Comparison of ENCODE assay signal across 1 cellular context in the genomic region with DNA sequence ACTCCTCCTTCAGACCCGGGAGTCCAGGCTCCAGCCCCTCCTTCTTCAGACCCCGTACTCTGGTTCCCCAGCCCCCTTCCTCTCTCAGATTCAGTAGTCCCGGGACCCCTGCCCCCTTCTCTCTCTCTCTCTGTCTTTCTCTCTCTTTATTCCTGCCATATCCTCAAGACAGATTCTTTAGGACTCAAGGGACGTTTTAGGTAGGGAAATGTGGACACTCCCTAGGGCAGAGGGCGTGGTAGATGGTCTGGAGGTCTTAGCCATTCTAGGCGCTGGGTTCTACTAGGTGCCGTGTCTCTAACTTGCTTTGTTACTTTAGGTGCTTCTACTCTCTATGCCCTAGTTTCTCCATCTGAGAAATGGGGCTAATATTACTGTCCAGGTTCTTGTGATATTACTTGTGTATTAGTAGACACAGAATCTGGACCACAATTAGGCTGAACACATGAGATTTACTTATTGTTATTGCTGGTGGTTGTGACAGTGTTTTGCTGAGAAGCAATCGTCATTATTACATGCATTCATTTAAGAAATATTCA.
TF ChIP-seq lines count a peak whose summit lies in the region.

No MANE protein-coding gene starts in this region.

TF ChIP-seq in K562, 482 proteins besides CTCF, POLR2A, EP300 and RAD21 (continued from another document and continues in another):
- TF ChIP-seq, protein P1, sequence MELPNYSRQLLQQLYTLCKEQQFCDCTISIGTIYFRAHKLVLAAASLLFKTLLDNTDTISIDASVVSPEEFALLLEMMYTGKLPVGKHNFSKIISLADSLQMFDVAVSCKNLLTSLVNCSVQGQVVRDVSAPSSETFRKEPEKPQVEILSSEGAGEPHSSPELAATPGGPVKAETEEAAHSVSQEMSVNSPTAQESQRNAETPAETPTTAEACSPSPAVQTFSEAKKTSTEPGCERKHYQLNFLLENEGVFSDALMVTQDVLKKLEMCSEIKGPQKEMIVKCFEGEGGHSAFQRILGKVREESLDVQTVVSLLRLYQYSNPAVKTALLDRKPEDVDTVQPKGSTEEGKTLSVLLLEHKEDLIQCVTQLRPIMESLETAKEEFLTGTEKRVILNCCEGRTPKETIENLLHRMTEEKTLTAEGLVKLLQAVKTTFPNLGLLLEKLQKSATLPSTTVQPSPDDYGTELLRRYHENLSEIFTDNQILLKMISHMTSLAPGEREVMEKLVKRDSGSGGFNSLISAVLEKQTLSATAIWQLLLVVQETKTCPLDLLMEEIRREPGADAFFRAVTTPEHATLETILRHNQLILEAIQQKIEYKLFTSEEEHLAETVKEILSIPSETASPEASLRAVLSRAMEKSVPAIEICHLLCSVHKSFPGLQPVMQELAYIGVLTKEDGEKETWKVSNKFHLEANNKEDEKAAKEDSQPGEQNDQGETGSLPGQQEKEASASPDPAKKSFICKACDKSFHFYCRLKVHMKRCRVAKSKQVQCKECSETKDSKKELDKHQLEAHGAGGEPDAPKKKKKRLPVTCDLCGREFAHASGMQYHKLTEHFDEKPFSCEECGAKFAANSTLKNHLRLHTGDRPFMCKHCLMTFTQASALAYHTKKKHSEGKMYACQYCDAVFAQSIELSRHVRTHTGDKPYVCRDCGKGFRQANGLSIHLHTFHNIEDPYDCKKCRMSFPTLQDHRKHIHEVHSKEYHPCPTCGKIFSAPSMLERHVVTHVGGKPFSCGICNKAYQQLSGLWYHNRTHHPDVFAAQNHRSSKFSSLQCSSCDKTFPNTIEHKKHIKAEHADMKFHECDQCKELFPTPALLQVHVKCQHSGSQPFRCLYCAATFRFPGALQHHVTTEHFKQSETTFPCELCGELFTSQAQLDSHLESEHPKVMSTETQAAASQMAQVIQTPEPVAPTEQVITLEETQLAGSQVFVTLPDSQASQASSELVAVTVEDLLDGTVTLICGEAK (IDR thresholded peaks at IDR 0.05) = 0 out of 2 replicates have a peak, but pooled peaks have one; percentile 25
- TF ChIP-seq, protein P1 (CRISPR knock-in tag; IDR thresholded peaks at IDR 0.05) = no peak
- TF ChIP-seq, protein P2, sequence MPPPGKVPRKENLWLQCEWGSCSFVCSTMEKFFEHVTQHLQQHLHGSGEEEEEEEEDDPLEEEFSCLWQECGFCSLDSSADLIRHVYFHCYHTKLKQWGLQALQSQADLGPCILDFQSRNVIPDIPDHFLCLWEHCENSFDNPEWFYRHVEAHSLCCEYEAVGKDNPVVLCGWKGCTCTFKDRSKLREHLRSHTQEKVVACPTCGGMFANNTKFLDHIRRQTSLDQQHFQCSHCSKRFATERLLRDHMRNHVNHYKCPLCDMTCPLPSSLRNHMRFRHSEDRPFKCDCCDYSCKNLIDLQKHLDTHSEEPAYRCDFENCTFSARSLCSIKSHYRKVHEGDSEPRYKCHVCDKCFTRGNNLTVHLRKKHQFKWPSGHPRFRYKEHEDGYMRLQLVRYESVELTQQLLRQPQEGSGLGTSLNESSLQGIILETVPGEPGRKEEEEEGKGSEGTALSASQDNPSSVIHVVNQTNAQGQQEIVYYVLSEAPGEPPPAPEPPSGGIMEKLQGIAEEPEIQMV (tag; conservative IDR thresholded peaks at IDR 0.05; ENCODE audit: low read depth) = no peak
- TF ChIP-seq RBM25 (IDR thresholded peaks at IDR 0.05; ENCODE audit: low read depth, low read length, severe bottlenecking) = peak; percentile 71
- TF ChIP-seq, protein P3, sequence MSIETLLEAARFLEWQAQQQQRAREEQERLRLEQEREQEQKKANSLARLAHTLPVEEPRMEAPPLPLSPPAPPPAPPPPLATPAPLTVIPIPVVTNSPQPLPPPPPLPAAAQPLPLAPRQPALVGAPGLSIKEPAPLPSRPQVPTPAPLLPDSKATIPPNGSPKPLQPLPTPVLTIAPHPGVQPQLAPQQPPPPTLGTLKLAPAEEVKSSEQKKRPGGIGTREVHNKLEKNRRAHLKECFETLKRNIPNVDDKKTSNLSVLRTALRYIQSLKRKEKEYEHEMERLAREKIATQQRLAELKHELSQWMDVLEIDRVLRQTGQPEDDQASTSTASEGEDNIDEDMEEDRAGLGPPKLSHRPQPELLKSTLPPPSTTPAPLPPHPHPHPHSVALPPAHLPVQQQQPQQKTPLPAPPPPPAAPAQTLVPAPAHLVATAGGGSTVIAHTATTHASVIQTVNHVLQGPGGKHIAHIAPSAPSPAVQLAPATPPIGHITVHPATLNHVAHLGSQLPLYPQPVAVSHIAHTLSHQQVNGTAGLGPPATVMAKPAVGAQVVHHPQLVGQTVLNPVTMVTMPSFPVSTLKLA (conservative IDR thresholded peaks at IDR 0.05) = peak in 1 of 2 experiments; percentile 38; a peak in 1 of 4 replicates
- no peak for TF ChIP-seq RFX7 (CRISPR knock-in tag; IDR thresholded peaks at IDR 0.05)
- TF ChIP-seq KDM1A (IDR thresholded peaks at IDR 0.05) = peak; percentile 64 to 69; a peak in 3 of 4 replicates
- no peak for TF ChIP-seq LCOR (CRISPR knock-in tag; IDR thresholded peaks at IDR 0.05)
- no peak for TF ChIP-seq BDP1 (IDR thresholded peaks at IDR 0.05; ENCODE audit: insufficient read depth, insufficient read length)
- TF ChIP-seq, protein P4, sequence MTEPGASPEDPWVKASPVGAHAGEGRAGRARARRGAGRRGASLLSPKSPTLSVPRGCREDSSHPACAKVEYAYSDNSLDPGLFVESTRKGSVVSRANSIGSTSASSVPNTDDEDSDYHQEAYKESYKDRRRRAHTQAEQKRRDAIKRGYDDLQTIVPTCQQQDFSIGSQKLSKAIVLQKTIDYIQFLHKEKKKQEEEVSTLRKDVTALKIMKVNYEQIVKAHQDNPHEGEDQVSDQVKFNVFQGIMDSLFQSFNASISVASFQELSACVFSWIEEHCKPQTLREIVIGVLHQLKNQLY (CRISPR knock-in tag; conservative IDR thresholded peaks at IDR 0.05) = no peak
- no peak for TF ChIP-seq SIRT6 (IDR thresholded peaks at IDR 0.05; ENCODE audit: low read depth, low read length)
- TF ChIP-seq ELF1 (tag; IDR thresholded peaks at IDR 0.05) = peak; percentile 79
- no peak for TF ChIP-seq DMBX1 (CRISPR knock-in tag; IDR thresholded peaks at IDR 0.05; ENCODE audit: borderline replicate concordance)
- TF ChIP-seq, protein P5, sequence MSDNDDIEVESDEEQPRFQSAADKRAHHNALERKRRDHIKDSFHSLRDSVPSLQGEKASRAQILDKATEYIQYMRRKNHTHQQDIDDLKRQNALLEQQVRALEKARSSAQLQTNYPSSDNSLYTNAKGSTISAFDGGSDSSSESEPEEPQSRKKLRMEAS (CRISPR knock-in tag; IDR thresholded peaks at IDR 0.05) = no peak
- TF ChIP-seq JUN (IDR thresholded peaks at IDR 0.05; ENCODE audit: borderline replicate concordance, low read depth, low read length) = no peak
- no peak for TF ChIP-seq JUN (CRISPR knock-in tag; IDR thresholded peaks at IDR 0.05; ENCODE audit: borderline replicate concordance)
- no peak for TF ChIP-seq ZNF274 (IDR thresholded peaks at IDR 0.05; ENCODE audit: borderline replicate concordance, low read depth, low read length)
- no peak for TF ChIP-seq BACH1 (tag; IDR thresholded peaks at IDR 0.05)
- TF ChIP-seq, protein P6, sequence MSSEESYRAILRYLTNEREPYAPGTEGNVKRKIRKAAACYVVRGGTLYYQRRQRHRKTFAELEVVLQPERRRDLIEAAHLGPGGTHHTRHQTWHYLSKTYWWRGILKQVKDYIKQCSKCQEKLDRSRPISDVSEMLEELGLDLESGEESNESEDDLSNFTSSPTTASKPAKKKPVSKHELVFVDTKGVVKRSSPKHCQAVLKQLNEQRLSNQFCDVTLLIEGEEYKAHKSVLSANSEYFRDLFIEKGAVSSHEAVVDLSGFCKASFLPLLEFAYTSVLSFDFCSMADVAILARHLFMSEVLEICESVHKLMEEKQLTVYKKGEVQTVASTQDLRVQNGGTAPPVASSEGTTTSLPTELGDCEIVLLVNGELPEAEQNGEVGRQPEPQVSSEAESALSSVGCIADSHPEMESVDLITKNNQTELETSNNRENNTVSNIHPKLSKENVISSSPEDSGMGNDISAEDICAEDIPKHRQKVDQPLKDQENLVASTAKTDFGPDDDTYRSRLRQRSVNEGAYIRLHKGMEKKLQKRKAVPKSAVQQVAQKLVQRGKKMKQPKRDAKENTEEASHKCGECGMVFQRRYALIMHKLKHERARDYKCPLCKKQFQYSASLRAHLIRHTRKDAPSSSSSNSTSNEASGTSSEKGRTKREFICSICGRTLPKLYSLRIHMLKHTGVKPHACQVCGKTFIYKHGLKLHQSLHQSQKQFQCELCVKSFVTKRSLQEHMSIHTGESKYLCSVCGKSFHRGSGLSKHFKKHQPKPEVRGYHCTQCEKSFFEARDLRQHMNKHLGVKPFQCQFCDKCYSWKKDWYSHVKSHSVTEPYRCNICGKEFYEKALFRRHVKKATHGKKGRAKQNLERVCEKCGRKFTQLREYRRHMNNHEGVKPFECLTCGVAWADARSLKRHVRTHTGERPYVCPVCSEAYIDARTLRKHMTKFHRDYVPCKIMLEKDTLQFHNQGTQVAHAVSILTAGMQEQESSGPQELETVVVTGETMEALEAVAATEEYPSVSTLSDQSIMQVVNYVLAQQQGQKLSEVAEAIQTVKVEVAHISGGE (CRISPR knock-in tag; IDR thresholded peaks at IDR 0.05) = no peak
- TF ChIP-seq ZNF12 (CRISPR knock-in tag; IDR thresholded peaks at IDR 0.05) = no peak
- TF ChIP-seq, protein P7, sequence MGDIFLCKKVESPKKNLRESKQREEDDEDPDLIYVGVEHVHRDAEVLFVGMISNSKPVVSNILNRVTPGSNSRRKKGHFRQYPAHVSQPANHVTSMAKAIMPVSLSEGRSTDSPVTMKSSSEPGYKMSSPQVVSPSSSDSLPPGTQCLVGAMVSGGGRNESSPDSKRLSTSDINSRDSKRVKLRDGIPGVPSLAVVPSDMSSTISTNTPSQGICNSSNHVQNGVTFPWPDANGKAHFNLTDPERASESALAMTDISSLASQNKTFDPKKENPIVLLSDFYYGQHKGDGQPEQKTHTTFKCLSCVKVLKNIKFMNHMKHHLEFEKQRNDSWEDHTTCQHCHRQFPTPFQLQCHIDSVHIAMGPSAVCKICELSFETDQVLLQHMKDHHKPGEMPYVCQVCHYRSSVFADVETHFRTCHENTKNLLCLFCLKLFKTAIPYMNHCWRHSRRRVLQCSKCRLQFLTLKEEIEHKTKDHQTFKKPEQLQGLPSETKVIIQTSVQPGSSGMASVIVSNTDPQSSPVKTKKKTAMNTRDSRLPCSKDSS (IDR thresholded peaks at IDR 0.05; ENCODE audit: low read depth, partially characterized antibody) = no peak
- TF ChIP-seq SRSF9 (IDR thresholded peaks at IDR 0.05; ENCODE audit: borderline replicate concordance, low read depth, low read length) = no peak
